8 cellular contexts compared by ENCODE assay signal in genomic region chr12:105109465-105110212, GRCh38. TPM values are rescaled to one million over a fixed set of nuclear protein-coding genes. Genes with fewer than 3 reads are reported as not detected.
DNase-seq lines count a peak whose midpoint lies in the region; ATAC-seq, FAIRE-seq and TF ChIP-seq lines count a peak whose summit lies in the region.

No MANE protein-coding gene starts in this region.

- peak; percentile 92 for FAIRE-seq in H54 (lab: Jason Lieb, UNC)

- DNase-seq in EH (ENCODE audit: low read depth): peak; percentile 73
- no peak for DNase-seq in H54 (ENCODE audit: insufficient read length, low spot score)
- DNase-seq in RKO (ENCODE audit: low spot score): peak; percentile 89
- DNase-seq in esophagus squamous epithelium (lab: John Stamatoyannopoulos, UW): no peak
- no peak for DNase-seq in KG1 (lab: John Stamatoyannopoulos, UW)
- DNase-seq in DMS153 (lab: John Stamatoyannopoulos, UW): no peak

- no peak for TF ChIP-seq POLR2A in H54 (IDR thresholded peaks at IDR 0.05; ENCODE audit: low read depth, low read length)
- no peak for TF ChIP-seq POLR2A in esophagus squamous epithelium (IDR thresholded peaks at IDR 0.05)

- intact Hi-C loops in esophagus squamous epithelium (cut with DNase I): no loop called here

- peak overlapping the region in 3 of 4 donors; percentile 95 to 98 (median 97) for H3K4me3 ChIP-seq in esophagus squamous epithelium
- peak overlapping the region in 1 of 3 donors; percentile 95 for H3K4me3 ChIP-seq in skeletal muscle tissue (ENCODE audit: low read length in 3 of 3)

- H3K27ac ChIP-seq in esophagus squamous epithelium: peak overlapping the region; percentile 19 to 64 (median 28)
- H3K27ac ChIP-seq in skeletal muscle tissue (ENCODE audit: low read depth, low read length): peak overlapping the region; percentile 1

- peak overlapping the region in 1 of 3 donors; percentile 27 for H3K9ac ChIP-seq in skeletal muscle tissue (ENCODE audit: low read depth in 1 of 3, low read length in 3 of 3)

- H3K9me3 ChIP-seq in esophagus squamous epithelium (no peaks in the 10 kb centered on the region), skeletal muscle tissue (ENCODE audit: control insufficient read depth in 3 of 3, low read length in 3 of 3) (no peaks in the 10 kb centered on the region)

- H3K36me3 ChIP-seq in esophagus squamous epithelium (peaks cover 0 to 29% (median 0%) of the 10 kb centered on the region in 3 donors), skeletal muscle tissue (ENCODE audit: control insufficient read depth in 3 of 3, insufficient read depth in 3 of 3, low read length in 3 of 3) (peaks cover 0 to 2% (median 0%) of the 10 kb centered on the region in 3 donors)

- H3K27me3 ChIP-seq in esophagus squamous epithelium: no peaks in the 10 kb centered on the region
- H3K27me3 ChIP-seq in skeletal muscle tissue (ENCODE audit: control insufficient read depth in 3 of 3, insufficient read depth in 3 of 3, low read length in 3 of 3): no peaks in the 10 kb centered on the region

- TF ChIP-seq CTCF in esophagus squamous epithelium (IDR thresholded peaks at IDR 0.05): no peak

- H3K4me1 ChIP-seq in esophagus squamous epithelium: peaks cover 0 to 67% (median 21%) of the 10 kb centered on the region in 3 donors
- peaks cover 0 to 10% (median 6%) of the 10 kb centered on the region in 3 donors for H3K4me1 ChIP-seq in skeletal muscle tissue (ENCODE audit: control insufficient read depth in 3 of 3, insufficient read depth in 3 of 3, low read length in 3 of 3)

- 49 to 55% methylated on average over 13 of the region's 13 CpGs for WGBS in esophagus squamous epithelium, 2 donors

- no peak for ATAC-seq in GM21825 (IDR thresholded peaks at IDR 0.05; ENCODE audit: unreplicated experiment)

RNA-seq across cellular contexts. Expression of gene WASHC4, which starts 2.1 kb away (rescaled TPM):
- total RNA-seq in esophagus squamous epithelium (10 to 100 TPM; 22.8 to 42.3 (median 36.8) TPM), skeletal muscle tissue (64.7 TPM)

RNA-seq across cellular contexts. Expression of gene ALDH1L2, which starts 25.4 kb away (rescaled TPM):
- total RNA-seq in esophagus squamous epithelium (1 to 10 TPM in 3 of 4 donors, under 1 TPM in 1; 0.57 to 4.9 (median 1.1) TPM), skeletal muscle tissue (6.3 TPM)

Comparison
In these comparisons a context has a peak if more than half of its experiments do, and no peak if none do; other contexts are left out.
1. DNase-seq: peak in EH (single experiment) and RKO (single experiment); none in H54 (single experiment), esophagus squamous epithelium (single experiment), KG1 (single experiment) and DMS153 (single experiment).